In the genomic region with DNA sequence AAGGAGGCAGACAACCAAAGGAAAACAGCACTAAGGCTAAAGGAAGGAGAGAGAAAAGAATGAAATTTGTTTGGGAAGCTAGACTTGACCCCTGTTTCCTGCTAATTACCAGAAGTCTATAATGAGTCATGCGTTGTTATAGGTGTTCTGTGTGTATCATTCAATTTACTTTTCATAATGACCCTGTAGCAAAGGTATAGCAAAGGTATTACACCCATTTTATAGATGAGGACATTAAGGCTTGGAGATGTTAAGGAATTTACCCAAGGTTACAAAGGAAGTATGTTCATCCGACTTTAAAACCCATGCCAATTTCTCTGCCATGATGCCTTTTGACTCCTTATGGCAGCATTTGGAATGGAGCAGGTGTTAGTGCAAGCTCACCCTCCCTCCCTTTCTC, we compare ENCODE assay signal across 29 cellular contexts.
"Had no signal": no experiment of that assay in that cellular context is flagged by ENCODE, and none has a peak within 500 bp of the region (broad histone marks: within the 10 kb centered on the region; RNA-seq: fewer than 3 reads in every experiment).

No MANE protein-coding gene starts in this region.

- H3K9me3 ChIP-seq: heart right ventricle, left lung, lower lobe of right lung, ovary, right atrium auricular region, right lobe of liver, suprapubic skin, thoracic aorta, tibial artery, upper lobe of right lung had no signal

- H3K4me2 ChIP-seq: hepatocyte, neural progenitor cell, smooth muscle cell had no signal

- H3K27ac ChIP-seq: heart right ventricle, hepatocyte, left lung, lower lobe of right lung, neural progenitor cell, ovary, right atrium auricular region, right lobe of liver, suprapubic skin, thoracic aorta, tibial artery, upper lobe of right lung had no signal

- H2AFZ ChIP-seq: hepatocyte, neural progenitor cell had no signal

- H3K4me3 Mint-ChIP-seq: natural killer cell; nephron progenitor cell; neural progenitor cell; stimulated activated naive B cell treated with anti-CD40 and anti-IgM and Interleukin-4, amounts not matched to agents 10 μg/mL and 1 μg/mL and 100 μg/mL, for 72 hours; stimulated activated naive CD8-positive, alpha-beta T cell treated with anti-CD3 and anti-CD28 coated beads, Interleukin-15, Interleukin-2, amounts not matched to agents 100 ng/mL and 50 ng/mL, for 24 hours had no signal

- H3K4me1 ChIP-seq: neural progenitor cell had no signal

- FAIRE-seq: islet of Langerhans, kidney, urothelium cell line had no signal

- H3K27ac Mint-ChIP-seq: nephron progenitor cell; neural progenitor cell; progenitor cell of endocrine pancreas; stimulated activated naive B cell treated with anti-CD40 and anti-IgM and Interleukin-4, amounts not matched to agents 10 μg/mL and 1 μg/mL and 100 μg/mL, for 72 hours; stimulated activated naive CD8-positive, alpha-beta T cell treated with anti-CD3 and anti-CD28 coated beads, Interleukin-15, Interleukin-2, amounts not matched to agents 100 ng/mL and 50 ng/mL, for 24 hours had no signal

- H3K9me3 Mint-ChIP-seq: nephron progenitor cell; neural progenitor cell; stimulated activated naive B cell treated with anti-CD40 and anti-IgM and Interleukin-4, amounts not matched to agents 10 μg/mL and 1 μg/mL and 100 μg/mL, for 72 hours had no signal

- H3K9ac ChIP-seq: neural progenitor cell had no signal

- H3K27me3 ChIP-seq: heart right ventricle, hepatocyte, left lung, neural progenitor cell, ovary, right atrium auricular region, right lobe of liver, suprapubic skin, tibial artery, upper lobe of right lung had no signal

- H3K4me3 ChIP-seq: heart right ventricle, hepatocyte, left lung, lower lobe of right lung, neural progenitor cell, ovary, right atrium auricular region, right lobe of liver, smooth muscle cell, suprapubic skin, thoracic aorta, tibial artery, upper lobe of right lung had no signal

- H3K79me2 ChIP-seq: hepatocyte had no signal

- DNase-seq: heart right ventricle; kidney; left colon; left lung; lower lobe of right lung; mammary epithelial cell; mesenchymal stem cell; natural killer cell; nephron progenitor cell; ovary; right lobe of liver; stimulated activated CD4-positive, alpha-beta T cell treated with anti-CD3 and anti-CD28 coated beads, Interleukin-1b, Interleukin-23, amount 100 ng/mL, for 48 hours; stimulated activated CD4-positive, alpha-beta T cell treated with anti-CD3 and anti-CD28 coated beads, Interleukin-2, amount 100 ng/mL, for 48 hours; stimulated activated CD4-positive, alpha-beta T cell treated with anti-CD3 and anti-CD28 coated beads, Interleukin-4, amount 100 ng/mL, for 4 hours; stimulated activated CD8-positive, alpha-beta memory T cell treated with anti-CD3 and anti-CD28 coated beads, Interleukin-4, amount 100 ng/mL, for 48 hours; stimulated activated naive B cell treated with anti-CD40 and anti-IgM and Interleukin-4, amounts not matched to agents 10 μg/mL and 1 μg/mL and 100 μg/mL, for 72 hours; tibial artery; trophoblast cell; upper lobe of right lung had no signal

- H3K27me3 Mint-ChIP-seq: progenitor cell of endocrine pancreas; stimulated activated naive B cell treated with anti-CD40 and anti-IgM and Interleukin-4, amounts not matched to agents 10 μg/mL and 1 μg/mL and 100 μg/mL, for 72 hours; stimulated activated naive CD8-positive, alpha-beta T cell treated with anti-CD3 and anti-CD28 coated beads, Interleukin-15, Interleukin-2, amounts not matched to agents 100 ng/mL and 50 ng/mL, for 24 hours had no signal

- H3K36me3 ChIP-seq: heart right ventricle, left lung, lower lobe of right lung, neural progenitor cell, ovary, right atrium auricular region, right lobe of liver, suprapubic skin, thoracic aorta, tibial artery, upper lobe of right lung had no signal

- H3K36me3 Mint-ChIP-seq: neural progenitor cell; stimulated activated naive B cell treated with anti-CD40 and anti-IgM and Interleukin-4, amounts not matched to agents 10 μg/mL and 1 μg/mL and 100 μg/mL, for 72 hours had no signal
